1 cellular context compared by ENCODE assay signal in the genomic region with DNA sequence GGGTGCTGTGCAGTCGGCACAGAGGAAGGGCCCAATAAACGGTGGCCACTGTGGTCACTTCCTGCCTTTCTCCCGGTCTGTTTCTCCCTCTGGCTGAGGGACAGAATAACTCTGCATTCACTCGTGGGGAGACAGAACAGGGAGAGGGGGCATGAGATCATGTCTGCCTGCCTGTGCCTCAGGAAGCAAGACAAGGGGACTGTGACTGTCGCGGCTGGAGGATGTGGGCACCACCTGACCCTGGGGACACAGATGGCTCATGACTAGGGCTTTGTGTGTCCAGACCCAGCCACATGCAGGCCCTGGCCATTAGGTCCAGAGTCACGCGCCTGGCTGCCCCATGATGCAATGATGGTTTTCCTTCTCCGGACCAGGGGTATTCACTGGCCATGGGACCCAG.
TF ChIP-seq lines count a peak whose summit lies in the region.

No MANE protein-coding gene starts in this region.

TF ChIP-seq in K562, 482 proteins besides CTCF, POLR2A, EP300 and RAD21:
- no peak for TF ChIP-seq ZSCAN32 (CRISPR knock-in tag; IDR thresholded peaks at IDR 0.05)
- peak; percentile 48 for TF ChIP-seq RBFOX2 (IDR thresholded peaks at IDR 0.05; ENCODE audit: low read depth, low read length)
- no peak for TF ChIP-seq ZNF586 (CRISPR knock-in tag; conservative IDR thresholded peaks at IDR 0.05)
